25 cellular contexts compared by ENCODE assay signal in genomic region chr3:168615489-168616020, GRCh38.
A peak's percentile ranks its signal among the peaks of the same experiment; 100 is the strongest.
DNase-seq lines count a peak whose midpoint lies in the region; ATAC-seq, FAIRE-seq and TF ChIP-seq lines count a peak whose summit lies in the region.
"Had no signal": no experiment of that assay in that cellular context is flagged by ENCODE, and none has a peak within 500 bp of the region (broad histone marks: within the 10 kb centered on the region; RNA-seq: fewer than 3 reads in every experiment).

No MANE protein-coding gene starts in this region.

- peak overlapping the region; percentile 53 for H3K4me2 ChIP-seq in neural progenitor cell
- H3K4me2 ChIP-seq: PC-9 had no signal

- H3K4me3 Mint-ChIP-seq in neural progenitor cell (no peak overlapping the region), progenitor cell of endocrine pancreas (ENCODE audit: low read depth) (no peak overlapping the region)
- H3K4me3 Mint-ChIP-seq: activated CD4-positive, alpha-beta memory T cell treated with anti-CD3 and anti-CD28 coated beads, Interleukin-2, amount 10 ng/mL, durations not matched to agents 7 days and 5 days; CD8-positive, alpha-beta T cell; neural crest cell; stimulated activated naive CD8-positive, alpha-beta T cell treated with anti-CD3 and anti-CD28 coated beads, Interleukin-15, Interleukin-2, amounts not matched to agents 100 ng/mL and 50 ng/mL, for 24 hours had no signal

- TF ChIP-seq CTCF in neural progenitor cell (IDR thresholded peaks at IDR 0.05) (no peak), progenitor cell of endocrine pancreas (IDR thresholded peaks at IDR 0.05; ENCODE audit: unreplicated experiment) (no peak)

- DNase-seq in GM19239 (ENCODE audit: insufficient read length, low spot score) = no peak
- peak; percentile 56 to 89 for DNase-seq in NCI-H524 (lab: John Stamatoyannopoulos, UW)
- DNase-seq in neural progenitor cell (ENCODE audit: low spot score) = no peak
- DNase-seq in progenitor cell of endocrine pancreas (ENCODE audit: low spot score, unreplicated experiment) = no peak
- DNase-seq in NCI-H2196 treated with DMSO at 0.1 percent for 48 hours (lab: John Stamatoyannopoulos, UW; ENCODE audit: unreplicated experiment) = no peak
- DNase-seq: activated CD4-positive, alpha-beta memory T cell treated with anti-CD3 and anti-CD28 coated beads, Interleukin-2, amount 10 ng/mL, durations not matched to agents 7 days and 5 days; activated effector memory CD4-positive, alpha-beta T cell treated with anti-CD3 and anti-CD28 coated beads, Interleukin-2, amount 50 U/mL, for 16 hours; CD8-positive, alpha-beta T cell; effector CD4-positive, alpha-beta T cell; head of caudate nucleus; KBM-7; mammary epithelial cell; MG63; NCI-H1436; NCI-H446; NK-92 treated with Interleukin-12 subunit alpha and Interleukin-12 subunit beta, amount 100 ng/mL, for 24 hours; PC-9; posterior cingulate gyrus; right lobe of liver; SHP77 had no signal

- peaks cover 43% of the 10 kb centered on the region for H3K4me1 Mint-ChIP-seq in neural progenitor cell
- H3K4me1 Mint-ChIP-seq in progenitor cell of endocrine pancreas (ENCODE audit: low read depth) = peaks cover 11% of the 10 kb centered on the region
- H3K4me1 Mint-ChIP-seq: activated CD4-positive, alpha-beta memory T cell treated with anti-CD3 and anti-CD28 coated beads, Interleukin-2, amount 10 ng/mL, durations not matched to agents 7 days and 5 days had no signal

- no peak overlapping the region for H2AFZ ChIP-seq in neural progenitor cell (replicated peaks)
- H2AFZ ChIP-seq: PC-9 had no signal

- peaks cover 15% of the 10 kb centered on the region for H3F3A ChIP-seq in neural progenitor cell (ENCODE audit: low read depth)

- no peak overlapping the region for H3K4me3 ChIP-seq in neural progenitor cell
- H3K4me3 ChIP-seq: MG63, PC-9, right lobe of liver had no signal

- H3K9ac ChIP-seq in neural progenitor cell = no peak overlapping the region

- H3K27ac Mint-ChIP-seq in neural progenitor cell = no peak overlapping the region
- H3K27ac Mint-ChIP-seq in progenitor cell of endocrine pancreas = no peak overlapping the region
- H3K27ac Mint-ChIP-seq: activated CD4-positive, alpha-beta memory T cell treated with anti-CD3 and anti-CD28 coated beads, Interleukin-2, amount 10 ng/mL, durations not matched to agents 7 days and 5 days; CD8-positive, alpha-beta T cell; stimulated activated naive CD8-positive, alpha-beta T cell treated with anti-CD3 and anti-CD28 coated beads, Interleukin-15, Interleukin-2, amounts not matched to agents 100 ng/mL and 50 ng/mL, for 24 hours had no signal

- no peaks in the 10 kb centered on the region for H3K9me3 ChIP-seq in neural progenitor cell (ENCODE audit: low read depth)
- H3K9me3 ChIP-seq: MG63, right lobe of liver had no signal

- H3K36me3 ChIP-seq in neural progenitor cell = no peaks in the 10 kb centered on the region
- H3K36me3 ChIP-seq: MG63, right lobe of liver had no signal

- ATAC-seq in HG02885 (IDR thresholded peaks at IDR 0.05; ENCODE audit: poor library complexity, unreplicated experiment) (peak; percentile 33), HG03108 (IDR thresholded peaks at IDR 0.05; ENCODE audit: unreplicated experiment) (no peak)
- ATAC-seq: CD8-positive, alpha-beta T cell; right lobe of liver had no signal

- peaks cover 54% of the 10 kb centered on the region for H3K4me1 ChIP-seq in neural progenitor cell
- H3K4me1 ChIP-seq: right lobe of liver had no signal

- H3K36me3 Mint-ChIP-seq in neural progenitor cell (peaks cover 4% of the 10 kb centered on the region), progenitor cell of endocrine pancreas (ENCODE audit: insufficient read depth) (no peaks in the 10 kb centered on the region)
- H3K36me3 Mint-ChIP-seq: CD8-positive, alpha-beta T cell had no signal

- H3K79me2 ChIP-seq in neural progenitor cell (ENCODE audit: low read depth) = no peaks in the 10 kb centered on the region

- H3K27me3 Mint-ChIP-seq in neural progenitor cell (ENCODE audit: insufficient read depth, low read depth) = peaks cover 2% of the 10 kb centered on the region
- H3K27me3 Mint-ChIP-seq in progenitor cell of endocrine pancreas = no peaks in the 10 kb centered on the region
- H3K27me3 Mint-ChIP-seq: activated CD4-positive, alpha-beta memory T cell treated with anti-CD3 and anti-CD28 coated beads, Interleukin-2, amount 10 ng/mL, durations not matched to agents 7 days and 5 days; stimulated activated naive CD8-positive, alpha-beta T cell treated with anti-CD3 and anti-CD28 coated beads, Interleukin-15, Interleukin-2, amounts not matched to agents 100 ng/mL and 50 ng/mL, for 24 hours had no signal

- peak overlapping the region; percentile 75 for H3K27ac ChIP-seq in neural progenitor cell
- H3K27ac ChIP-seq: PC-9, right lobe of liver had no signal

- no peaks in the 10 kb centered on the region for H3K27me3 ChIP-seq in neural progenitor cell
- H3K27me3 ChIP-seq: MG63, right lobe of liver had no signal

- H3K9me3 Mint-ChIP-seq in neural progenitor cell (no peaks in the 10 kb centered on the region), progenitor cell of endocrine pancreas (ENCODE audit: low read depth) (no peaks in the 10 kb centered on the region)
- H3K9me3 Mint-ChIP-seq: activated CD4-positive, alpha-beta memory T cell treated with anti-CD3 and anti-CD28 coated beads, Interleukin-2, amount 10 ng/mL, durations not matched to agents 7 days and 5 days; CD8-positive, alpha-beta T cell; neural crest cell; stimulated activated naive CD8-positive, alpha-beta T cell treated with anti-CD3 and anti-CD28 coated beads, Interleukin-15, Interleukin-2, amounts not matched to agents 100 ng/mL and 50 ng/mL, for 24 hours had no signal

- no peaks in the 10 kb centered on the region for H4K20me1 ChIP-seq in neural progenitor cell (ENCODE audit: low read depth)

- peak; percentile 45 for FAIRE-seq in GM19239 (lab: Jason Lieb, UNC)
- FAIRE-seq: GM18507 had no signal

Comparison
In these comparisons a context has a peak if more than half of its experiments do, and no peak if none do; other contexts are left out.
1. DNase-seq: peak in NCI-H524 (2 of 2); none in GM19239 (single experiment), neural progenitor cell (single experiment), progenitor cell of endocrine pancreas (single experiment) and NCI-H2196 treated with DMSO at 0.1 percent for 48 hours (single experiment).